ENCODE assay signal across 8 cellular contexts in the genomic region with DNA sequence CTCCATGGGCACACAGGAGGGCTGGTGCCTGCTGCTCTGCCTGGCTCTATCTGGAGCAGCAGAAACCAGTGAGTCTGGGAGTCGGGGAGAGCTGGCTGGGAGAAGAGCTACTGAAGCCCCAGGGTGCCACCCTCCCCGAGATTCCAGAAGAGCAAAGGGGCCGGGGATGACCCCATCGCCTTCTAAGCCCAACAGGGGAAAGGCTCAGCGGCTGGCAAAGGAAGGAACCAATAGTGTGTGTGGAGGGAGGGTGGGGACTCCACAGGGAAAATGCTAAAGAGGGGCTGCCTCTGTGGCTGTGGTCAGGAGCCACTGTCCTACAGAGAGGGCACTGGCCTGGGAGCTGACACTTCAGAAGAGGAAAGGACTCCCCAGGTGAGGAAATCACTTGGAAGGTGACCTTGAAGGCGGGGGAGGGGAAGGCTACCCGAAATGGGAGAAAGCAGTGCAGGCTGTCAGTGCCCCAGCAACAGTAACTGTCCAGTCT. TPM values are rescaled to one million over a fixed set of nuclear protein-coding genes. Genes with fewer than 3 reads are reported as not detected.
DNase-seq lines count a peak whose midpoint lies in the region; ATAC-seq and TF ChIP-seq lines count a peak whose summit lies in the region.

No MANE protein-coding gene starts in this region.

- H3K27me3 ChIP-seq in AG04450 (ENCODE audit: control insufficient read depth, insufficient read depth, low read length) (no peaks in the 10 kb centered on the region), H7 (ENCODE audit: control insufficient read depth, insufficient read depth, low read length) (no peaks in the 10 kb centered on the region), neutrophil (no peaks in the 10 kb centered on the region)

- no peaks in the 10 kb centered on the region for H3K27me3 Mint-ChIP-seq in activated CD4-positive, alpha-beta memory T cell treated with anti-CD3 and anti-CD28 coated beads, Interleukin-2, amount 10 ng/mL, durations not matched to agents 7 days and 5 days

- peaks cover 26 to 29% of the 10 kb centered on the region in 2 experiments for H3K4me1 ChIP-seq in neutrophil (ENCODE audit: control insufficient read depth in 1 of 2, insufficient read depth in 1 of 2, low read depth in 1 of 2, low read length in 1 of 2)

- ATAC-seq in HG03159 (IDR thresholded peaks at IDR 0.05; ENCODE audit: unreplicated experiment): no peak

- peak overlapping the region; percentile 97 for H3K27ac Mint-ChIP-seq in activated CD4-positive, alpha-beta memory T cell treated with anti-CD3 and anti-CD28 coated beads, Interleukin-2, amount 10 ng/mL, durations not matched to agents 7 days and 5 days

- H3K9me3 ChIP-seq in AG04450 (ENCODE audit: control insufficient read depth, insufficient read depth, low read length) (no peaks in the 10 kb centered on the region; the same call in 1 of the 2 replicates), neutrophil (no peaks in the 10 kb centered on the region)

- H3K4me3 ChIP-seq in AG04450 (ENCODE audit: low read depth, low read length) (peak overlapping the region; percentile 73), H7 (ENCODE audit: insufficient read depth, low read depth, low read length) (no peak overlapping the region; the same call in 1 of the 2 replicates), foreskin fibroblast (ENCODE audit: low read depth in 1 of 2, low read length in 2 of 2) (peak overlapping the region; percentile 52 to 63), neutrophil (ENCODE audit: low read depth in 1 of 2, low read length in 1 of 2) (peak overlapping the region; percentile 79 to 87)

- H3K9me3 Mint-ChIP-seq in activated CD4-positive, alpha-beta memory T cell treated with anti-CD3 and anti-CD28 coated beads, Interleukin-2, amount 10 ng/mL, durations not matched to agents 7 days and 5 days: no peaks in the 10 kb centered on the region

- H3K36me3 ChIP-seq in H7 (replicated peaks; ENCODE audit: control insufficient read depth, insufficient read depth, low read length) (no peaks in the 10 kb centered on the region; the same call in 1 of the 2 replicates), neutrophil (peaks cover 34% of the 10 kb centered on the region)

- no peak for DNase-seq in AG04450 (ENCODE audit: low read depth, low spot score)
- peak; percentile 70 for DNase-seq in H7
- no peak for DNase-seq in activated CD4-positive, alpha-beta memory T cell treated with anti-CD3 and anti-CD28 coated beads, Interleukin-2, amount 10 ng/mL, durations not matched to agents 7 days and 5 days
- peak in 1 of 2 donors; percentile 52 for DNase-seq in foreskin fibroblast
- no peak for DNase-seq in glomerular visceral epithelial cell (ENCODE audit: extremely low spot score)
- DNase-seq in H4 (ENCODE audit: low spot score): no peak

- POLR2A ChIA-PET in AG04450 (lab: Yijun Ruan, JAX): interaction anchor here (1.1 to 3.1 kb wide), 4 partner anchors 9 to 82 kb away, joined by 4 to 28 read pairs (median 6); partner anchors contain the start of genes GAPDH and VAMP1
- POLR2A ChIA-PET in activated CD4-positive, alpha-beta memory T cell treated with anti-CD3 and anti-CD28 coated beads, Interleukin-2, amount 10 ng/mL, durations not matched to agents 7 days and 5 days (lab: Charles Lee): interaction anchor here (0.8 to 21.3 kb wide), 20 partner anchors 8 to 492 kb away, joined by 3 to 298 read pairs (median 8); partner anchors contain the start of genes C12orf57, COPS7A, GAPDH and MRPL51

- peak overlapping the region; percentile 93 for H3K27ac ChIP-seq in AG04450 (ENCODE audit: low read depth, low read length)
- H3K27ac ChIP-seq in neutrophil: peak overlapping the region; percentile 93

- peak overlapping the region; percentile 99 for H3K4me3 Mint-ChIP-seq in activated CD4-positive, alpha-beta memory T cell treated with anti-CD3 and anti-CD28 coated beads, Interleukin-2, amount 10 ng/mL, durations not matched to agents 7 days and 5 days

- peaks cover 70% of the 10 kb centered on the region for H3K4me1 Mint-ChIP-seq in activated CD4-positive, alpha-beta memory T cell treated with anti-CD3 and anti-CD28 coated beads, Interleukin-2, amount 10 ng/mL, durations not matched to agents 7 days and 5 days

- H3K36me3 Mint-ChIP-seq in activated CD4-positive, alpha-beta memory T cell treated with anti-CD3 and anti-CD28 coated beads, Interleukin-2, amount 10 ng/mL, durations not matched to agents 7 days and 5 days (ENCODE audit: low read depth): peaks cover 75% of the 10 kb centered on the region

- CTCF ChIA-PET in AG04450 (lab: Charles Lee): interaction anchor here (1.1 to 5.1 kb wide), 4 partner anchors 9 to 117 kb away, joined by 3 to 41 read pairs (median 4); no protein-coding TSS in a partner anchor
- CTCF ChIA-PET in activated CD4-positive, alpha-beta memory T cell treated with anti-CD3 and anti-CD28 coated beads, Interleukin-2, amount 10 ng/mL, durations not matched to agents 7 days and 5 days (lab: Charles Lee): interaction anchor here (0.9 to 4.2 kb wide), 9 partner anchors 9 to 116 kb away, joined by 3 to 36 read pairs (median 9); partner anchors contain the start of gene VAMP1

- TF ChIP-seq CTCF in AG04450 (IDR thresholded peaks at IDR 0.05; ENCODE audit: low read depth, low read length): no peak
- no peak for TF ChIP-seq CTCF in foreskin fibroblast (IDR thresholded peaks at IDR 0.05; ENCODE audit: low read depth, low read length)
- no peak for TF ChIP-seq CTCF in neutrophil (IDR thresholded peaks at IDR 0.05)

RNA-seq across cellular contexts. Expression of gene TAPBPL, which starts 0.4 kb away (rescaled TPM):
- 10.2 and 13.5 TPM in 2 replicates for polyA plus RNA-seq in AG04450 (2011; rRNA removed)
- 7.0 and 12.5 TPM in 2 replicates for polyA minus RNA-seq in AG04450 (2011; rRNA and poly(A)+ RNA removed)
- total RNA-seq in H7 (2014; rRNA removed; shearing (Covaris generic)): 0.62 and 1.0 TPM in 2 replicates
- 10 to 100 TPM; 45.0 to 49.0 TPM for total RNA-seq in activated CD4-positive, alpha-beta memory T cell treated with anti-CD3 and anti-CD28 coated beads, Interleukin-2, amount 10 ng/mL, durations not matched to agents 7 days and 5 days
- 8.6 and 20.5 TPM in 2 replicates for total RNA-seq in H4 (2014; rRNA removed; shearing (Covaris generic))

RNA-seq across cellular contexts. Expression of gene CD27, which starts 7.5 kb away (rescaled TPM):
- not detected in 2 replicates for polyA plus RNA-seq in AG04450 (2011; rRNA removed)
- not detected in 2 replicates for polyA minus RNA-seq in AG04450 (2011; rRNA and poly(A)+ RNA removed)
- not detected in 2 replicates for total RNA-seq in H7 (2014; rRNA removed; shearing (Covaris generic))
- 10 to 100 TPM; 39.9 to 43.4 TPM for total RNA-seq in activated CD4-positive, alpha-beta memory T cell treated with anti-CD3 and anti-CD28 coated beads, Interleukin-2, amount 10 ng/mL, durations not matched to agents 7 days and 5 days
- not detected in 2 replicates for total RNA-seq in H4 (2014; rRNA removed; shearing (Covaris generic))

RNA-seq across cellular contexts. Expression of gene VAMP1, which starts 18.2 kb away (rescaled TPM):
- 15.1 and 18.3 TPM in 2 replicates for polyA plus RNA-seq in AG04450 (2011; rRNA removed)
- 8.6 and 13.2 TPM in 2 replicates for polyA minus RNA-seq in AG04450 (2011; rRNA and poly(A)+ RNA removed)
- 23.9 and 26.8 TPM in 2 replicates for total RNA-seq in H7 (2014; rRNA removed; shearing (Covaris generic))
- 10 to 100 TPM; 45.1 to 50.9 TPM for total RNA-seq in activated CD4-positive, alpha-beta memory T cell treated with anti-CD3 and anti-CD28 coated beads, Interleukin-2, amount 10 ng/mL, durations not matched to agents 7 days and 5 days
- total RNA-seq in H4 (2014; rRNA removed; shearing (Covaris generic)): 2.8 and 4.1 TPM in 2 replicates

RNA-seq across cellular contexts. Expression of gene MRPL51, which starts 40.8 kb away (rescaled TPM):
- polyA plus RNA-seq in AG04450 (2011; rRNA removed): 120 and 165 TPM in 2 replicates
- 30.0 and 35.1 TPM in 2 replicates for polyA minus RNA-seq in AG04450 (2011; rRNA and poly(A)+ RNA removed)
- total RNA-seq in H7 (2014; rRNA removed; shearing (Covaris generic)): 137 and 145 TPM in 2 replicates
- 100 to 1,000 TPM; 204 to 208 TPM for total RNA-seq in activated CD4-positive, alpha-beta memory T cell treated with anti-CD3 and anti-CD28 coated beads, Interleukin-2, amount 10 ng/mL, durations not matched to agents 7 days and 5 days
- 286 and 368 TPM in 2 replicates for total RNA-seq in H4 (2014; rRNA removed; shearing (Covaris generic))

RNA-seq across cellular contexts. Expression of gene NCAPD2, which starts 41.6 kb away (rescaled TPM):
- 36.1 and 38.4 TPM in 2 replicates for polyA plus RNA-seq in AG04450 (2011; rRNA removed)
- 55.6 and 63.1 TPM in 2 replicates for polyA minus RNA-seq in AG04450 (2011; rRNA and poly(A)+ RNA removed)
- 104 and 113 TPM in 2 replicates for total RNA-seq in H7 (2014; rRNA removed; shearing (Covaris generic))
- 100 to 1,000 TPM; 153 to 156 TPM for total RNA-seq in activated CD4-positive, alpha-beta memory T cell treated with anti-CD3 and anti-CD28 coated beads, Interleukin-2, amount 10 ng/mL, durations not matched to agents 7 days and 5 days
- 126 and 187 TPM in 2 replicates for total RNA-seq in H4 (2014; rRNA removed; shearing (Covaris generic))

Comparison
In these comparisons a context has a peak if more than half of its experiments do, and no peak if none do; other contexts are left out.
1. RNA of gene CD27, which starts 7.5 kb away (total RNA-seq): 39.9 to 43.4 TPM in activated CD4-positive, alpha-beta memory T cell treated with anti-CD3 and anti-CD28 coated beads, Interleukin-2, amount 10 ng/mL, durations not matched to agents 7 days and 5 days; not detected in H7 and not detected in H4; every median in the first group is over 10 times any median in the second.